ENCODE assay signal across 1 cellular context in the genomic region with DNA sequence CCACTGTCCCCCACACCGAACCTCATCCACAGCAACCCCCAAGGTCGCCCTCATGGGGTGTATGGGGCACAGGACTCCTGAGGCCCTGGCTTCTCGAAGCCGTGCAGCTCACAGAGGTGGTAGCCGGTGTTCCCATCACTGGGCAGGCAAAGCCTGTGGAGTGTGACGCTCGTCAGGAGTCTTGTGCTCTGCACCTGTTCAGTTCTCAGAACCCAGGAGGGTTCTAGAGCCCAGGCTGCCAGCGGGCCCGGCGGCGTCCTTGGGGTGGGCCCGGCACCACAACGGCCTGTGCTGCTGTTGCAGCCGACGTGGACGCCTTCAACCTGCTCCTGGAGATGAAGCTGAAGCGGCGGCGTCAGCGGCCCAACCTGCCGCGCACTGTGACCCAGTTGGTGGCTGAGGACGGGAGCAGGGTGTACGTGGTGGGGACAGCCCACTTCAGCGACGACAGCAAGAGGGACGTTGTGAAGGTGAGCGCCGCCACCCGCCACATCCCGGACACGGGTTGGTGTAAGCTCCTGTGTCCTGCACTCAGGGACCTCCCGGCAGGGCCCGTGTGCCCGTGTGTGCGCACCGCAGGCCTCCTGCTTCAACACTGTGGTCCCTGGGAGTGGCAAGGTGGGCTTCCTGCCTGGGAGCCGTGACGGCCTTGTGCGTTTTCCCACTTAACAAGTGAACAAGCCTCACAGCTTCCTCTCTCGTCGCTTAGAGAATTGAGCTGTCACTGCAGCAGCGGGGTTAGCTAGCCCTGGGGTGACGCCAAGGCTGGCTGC.
TF ChIP-seq lines count a peak whose summit lies in the region.

No MANE protein-coding gene starts in this region.

TF ChIP-seq in liver, 16 proteins besides CTCF, POLR2A, EP300 and RAD21:
- TF ChIP-seq, protein P1, sequence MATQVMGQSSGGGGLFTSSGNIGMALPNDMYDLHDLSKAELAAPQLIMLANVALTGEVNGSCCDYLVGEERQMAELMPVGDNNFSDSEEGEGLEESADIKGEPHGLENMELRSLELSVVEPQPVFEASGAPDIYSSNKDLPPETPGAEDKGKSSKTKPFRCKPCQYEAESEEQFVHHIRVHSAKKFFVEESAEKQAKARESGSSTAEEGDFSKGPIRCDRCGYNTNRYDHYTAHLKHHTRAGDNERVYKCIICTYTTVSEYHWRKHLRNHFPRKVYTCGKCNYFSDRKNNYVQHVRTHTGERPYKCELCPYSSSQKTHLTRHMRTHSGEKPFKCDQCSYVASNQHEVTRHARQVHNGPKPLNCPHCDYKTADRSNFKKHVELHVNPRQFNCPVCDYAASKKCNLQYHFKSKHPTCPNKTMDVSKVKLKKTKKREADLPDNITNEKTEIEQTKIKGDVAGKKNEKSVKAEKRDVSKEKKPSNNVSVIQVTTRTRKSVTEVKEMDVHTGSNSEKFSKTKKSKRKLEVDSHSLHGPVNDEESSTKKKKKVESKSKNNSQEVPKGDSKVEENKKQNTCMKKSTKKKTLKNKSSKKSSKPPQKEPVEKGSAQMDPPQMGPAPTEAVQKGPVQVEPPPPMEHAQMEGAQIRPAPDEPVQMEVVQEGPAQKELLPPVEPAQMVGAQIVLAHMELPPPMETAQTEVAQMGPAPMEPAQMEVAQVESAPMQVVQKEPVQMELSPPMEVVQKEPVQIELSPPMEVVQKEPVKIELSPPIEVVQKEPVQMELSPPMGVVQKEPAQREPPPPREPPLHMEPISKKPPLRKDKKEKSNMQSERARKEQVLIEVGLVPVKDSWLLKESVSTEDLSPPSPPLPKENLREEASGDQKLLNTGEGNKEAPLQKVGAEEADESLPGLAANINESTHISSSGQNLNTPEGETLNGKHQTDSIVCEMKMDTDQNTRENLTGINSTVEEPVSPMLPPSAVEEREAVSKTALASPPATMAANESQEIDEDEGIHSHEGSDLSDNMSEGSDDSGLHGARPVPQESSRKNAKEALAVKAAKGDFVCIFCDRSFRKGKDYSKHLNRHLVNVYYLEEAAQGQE (IDR thresholded peaks at IDR 0.05), result no peak
- TF ChIP-seq HNF4A (conservative IDR thresholded peaks at IDR 0.05) (no peak), GABPA (IDR thresholded peaks at IDR 0.05 in 1 of 2, conservative IDR thresholded peaks at IDR 0.05 in 1 of 2) (no peak), TAF1 (conservative IDR thresholded peaks at IDR 0.05) (no peak), JUND (IDR thresholded peaks at IDR 0.05) (no peak), NR2F2 (IDR thresholded peaks at IDR 0.05) (no peak), RXRA (IDR thresholded peaks at IDR 0.05) (no peak), EGR1 (IDR thresholded peaks at IDR 0.05; ENCODE audit: low read depth in 2 of 2) (no peak)
- TF ChIP-seq, protein P2, sequence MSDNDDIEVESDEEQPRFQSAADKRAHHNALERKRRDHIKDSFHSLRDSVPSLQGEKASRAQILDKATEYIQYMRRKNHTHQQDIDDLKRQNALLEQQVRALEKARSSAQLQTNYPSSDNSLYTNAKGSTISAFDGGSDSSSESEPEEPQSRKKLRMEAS (IDR thresholded peaks at IDR 0.05), result no peak
- TF ChIP-seq, protein P3, sequence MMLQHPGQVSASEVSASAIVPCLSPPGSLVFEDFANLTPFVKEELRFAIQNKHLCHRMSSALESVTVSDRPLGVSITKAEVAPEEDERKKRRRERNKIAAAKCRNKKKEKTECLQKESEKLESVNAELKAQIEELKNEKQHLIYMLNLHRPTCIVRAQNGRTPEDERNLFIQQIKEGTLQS (IDR thresholded peaks at IDR 0.05), result no peak
TF ChIP-seq in liver: peak in this region for 0.
